In the genomic region with DNA sequence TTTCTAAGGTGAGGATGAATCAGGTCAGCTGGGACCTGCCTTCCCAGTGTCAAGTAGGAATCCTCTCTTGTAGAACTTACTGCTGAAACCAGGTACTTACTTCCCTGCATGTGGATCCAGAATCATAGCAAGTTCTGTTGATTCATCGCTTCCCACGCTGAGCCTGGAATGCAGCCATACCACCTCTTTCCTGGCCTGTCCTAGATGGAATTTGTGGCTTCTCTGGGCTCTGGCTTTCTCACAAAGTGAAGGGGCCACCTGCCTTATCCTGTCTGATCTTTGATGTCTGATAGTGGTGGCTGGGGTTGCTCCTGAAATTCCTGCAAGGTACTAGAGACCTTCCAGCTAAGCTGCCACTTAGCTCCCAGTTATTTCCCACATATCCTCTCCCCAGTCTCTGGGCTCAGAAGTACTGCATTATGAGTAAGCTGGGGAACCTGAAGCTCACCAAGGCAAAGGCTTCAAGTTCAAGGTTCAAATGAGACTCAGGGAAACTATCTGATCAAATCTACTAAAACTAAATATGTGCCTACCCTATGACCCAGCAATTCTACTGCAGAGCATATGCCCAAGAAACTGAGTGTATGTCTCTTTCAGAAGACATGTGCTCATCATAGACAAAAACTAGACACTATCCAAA, we compare ENCODE assay signal across 17 cellular contexts.
DNase-seq lines count a peak whose midpoint lies in the region; ATAC-seq, FAIRE-seq and TF ChIP-seq lines count a peak whose summit lies in the region.
"Had no signal": no experiment of that assay in that cellular context is flagged by ENCODE, and none has a peak within 500 bp of the region (broad histone marks: within the 10 kb centered on the region; RNA-seq: fewer than 3 reads in every experiment).

No MANE protein-coding gene starts in this region.

- POLR2A ChIA-PET in PC-3 (lab: Charles Lee; ENCODE audit: unreplicated experiment) (no interaction called here), H1 (lab: Charles Lee; ENCODE audit: partially characterized antibody) (no interaction called here)

- no TSS peak for BruUV-seq in PC-3 (replicated peaks; lab: Mats Ljungman, UMichigan)

- intact Hi-C loops in PC-3 (cut with micrococcal nuclease) (no loop called here), psoas muscle (cut with DNase I) (no loop called here)

- no peak overlapping the region for H4K8ac ChIP-seq in H1 (ENCODE audit: extremely low read depth, insufficient read depth, low read length)
- H4K8ac ChIP-seq in mesendoderm (ENCODE audit: low read depth, low read length) = no peak overlapping the region

- H4K5ac ChIP-seq in H1 (ENCODE audit: insufficient read length, low read depth, low read length) = no peak overlapping the region
- H4K5ac ChIP-seq in mesendoderm (ENCODE audit: low read length) = no peak overlapping the region

- FAIRE-seq in H1 (lab: Jason Lieb, UNC) = no peak
- FAIRE-seq: RCC 7860 had no signal

- H3K9me3 Mint-ChIP-seq in activated T-cell treated with anti-CD3 and anti-CD28 coated beads, Interleukin-2, amount 50 U/mL, for 72 hours = peaks cover 0 to 3% of the 10 kb centered on the region in 2 donors

- H3K9me3 ChIP-seq in PC-3 (ENCODE audit: low read length) (no peaks in the 10 kb centered on the region), H1 (ENCODE audit: insufficient read depth in 2 of 2, low read depth in 1 of 2, low read length in 1 of 2) (no peaks in the 10 kb centered on the region), psoas muscle (no peaks in the 10 kb centered on the region)
- H3K9me3 ChIP-seq: testis had no signal

- no peak overlapping the region for H3K27ac Mint-ChIP-seq in activated T-cell treated with anti-CD3 and anti-CD28 coated beads, Interleukin-2, amount 50 U/mL, for 72 hours
- H3K27ac Mint-ChIP-seq: activated T-helper 1 cell treated with anti-CD3 and anti-CD28 coated beads, Interleukin-12 subunit alpha, Interleukin-12 subunit beta, Interleukin-2, Interleukin-4 antibody, amounts not matched to agents 30 ng/mL and 10 ng/mL and 1 ng/mL, durations not matched to agents 14 hours and 24 hours and 36 hours; IgD-negative memory B cell had no signal

- H3K14ac ChIP-seq in H1 (ENCODE audit: insufficient read length) = no peak overlapping the region

- no peaks in the 10 kb centered on the region for H3K23me2 ChIP-seq in H1 (ENCODE audit: low read depth, low read length)

- H3K79me2 ChIP-seq in PC-3 (ENCODE audit: low read length) (no peaks in the 10 kb centered on the region), H1 (ENCODE audit: control insufficient read depth in 1 of 2, insufficient read depth in 2 of 2, low read length in 2 of 2) (no peaks in the 10 kb centered on the region), mesendoderm (ENCODE audit: control insufficient read depth, insufficient read depth, low read length) (no peaks in the 10 kb centered on the region)

- H3K4me3 Mint-ChIP-seq in activated T-cell treated with anti-CD3 and anti-CD28 coated beads, Interleukin-2, amount 50 U/mL, for 72 hours = no peak overlapping the region
- H3K4me3 Mint-ChIP-seq: activated T-helper 1 cell treated with anti-CD3 and anti-CD28 coated beads, Interleukin-12 subunit alpha, Interleukin-12 subunit beta, Interleukin-2, Interleukin-4 antibody, amounts not matched to agents 30 ng/mL and 10 ng/mL and 1 ng/mL, durations not matched to agents 14 hours and 24 hours and 36 hours; IgD-negative memory B cell had no signal

- no peaks in the 10 kb centered on the region for H4K20me1 ChIP-seq in PC-3 (ENCODE audit: low read length)
- no peaks in the 10 kb centered on the region for H4K20me1 ChIP-seq in H1 (replicated peaks in 1 of 2; ENCODE audit: control insufficient read depth in 1 of 2, insufficient read depth in 2 of 2, low read length in 2 of 2)

- no peak overlapping the region for H4K91ac ChIP-seq in H1 (replicated peaks; ENCODE audit: insufficient read length, low read length)

- H2BK20ac ChIP-seq in H1 (ENCODE audit: low read length) = no peak overlapping the region

- 89% methylated on average over 2 of the region's 2 CpGs; no CpG with 5 or more reads in 1 of the 2 experiments for WGBS in H1 (ENCODE audit: extremely low coverage in 1 of 2, insufficient coverage in 1 of 2, insufficient read length in 1 of 2, insufficient replicate concordance in 2 of 2, low coverage in 1 of 2, low lambda C conversion rate in 2 of 2, missing lambda C conversion rate in 1 of 2), 2 experiments
- no CpG with 5 or more reads among the region's 2 CpGs for WGBS in mesendoderm (ENCODE audit: extremely low coverage, insufficient coverage, low lambda C conversion rate)
- WGBS in psoas muscle, 3 donors = 73 to 76% (median 76%) methylated on average over 2 of the region's 2 CpGs

- H3K27me3 Mint-ChIP-seq in activated T-cell treated with anti-CD3 and anti-CD28 coated beads, Interleukin-2, amount 50 U/mL, for 72 hours (ENCODE audit: low read depth) = no peaks in the 10 kb centered on the region
- H3K27me3 Mint-ChIP-seq: IgD-negative memory B cell had no signal

- H3K4me3 ChIP-seq in PC-3 (ENCODE audit: low read length) (no peak overlapping the region), H1 (ENCODE audit: extremely low read depth in 1 of 4, insufficient read depth in 2 of 4, low read depth in 3 of 4, low read length in 4 of 4) (no peak overlapping the region), mesendoderm (ENCODE audit: low read length) (no peak overlapping the region), psoas muscle (no peak overlapping the region)
- H3K4me3 ChIP-seq: testis had no signal

- DNase-seq in Daoy (ENCODE audit: low read depth) (peak; percentile 47), PC-3 (peak; percentile 70), H1 (ENCODE audit: low read depth in 1 of 2, low spot score in 2 of 2) (no peak), mesendoderm (peak; percentile 97), psoas muscle (no peak), NCI-H2081 (lab: John Stamatoyannopoulos, UW) (no peak)
- no peak for DNase-seq in activated T-cell treated with anti-CD3 and anti-CD28 coated beads, Interleukin-2, amount 50 U/mL, for 72 hours
- DNase-seq: activated CD4-positive, alpha-beta T cell treated with anti-CD3 and anti-CD28 coated beads, Interleukin-2, amount 50 U/mL, for 1 hour; amniotic stem cell; dermis blood vessel endothelial cell; DMS79; NCI-H524; testis had no signal

- H3K27me3 ChIP-seq in PC-3 (ENCODE audit: low read length) (no peaks in the 10 kb centered on the region), H1 (replicated peaks in 1 of 4; ENCODE audit: control insufficient read depth in 3 of 4, extremely low read depth in 1 of 4, insufficient read depth in 3 of 4, low read length in 3 of 4) (no peaks in the 10 kb centered on the region), mesendoderm (ENCODE audit: insufficient read depth, low read length, poor library complexity) (no peaks in the 10 kb centered on the region), psoas muscle (ENCODE audit: insufficient read depth in 3 of 3, low read length in 2 of 3) (no peaks in the 10 kb centered on the region)
- H3K27me3 ChIP-seq: testis had no signal

- H3K4me1 Mint-ChIP-seq in activated T-cell treated with anti-CD3 and anti-CD28 coated beads, Interleukin-2, amount 50 U/mL, for 72 hours (ENCODE audit: low read depth) = no peaks in the 10 kb centered on the region
- H3K4me1 Mint-ChIP-seq: IgD-negative memory B cell had no signal

- no peak for TF ChIP-seq RAD21 in H1 (IDR thresholded peaks at IDR 0.05 in 1 of 2, conservative IDR thresholded peaks at IDR 0.05 in 1 of 2; ENCODE audit: low read depth in 2 of 2, low read length in 2 of 2)

- H2BK5ac ChIP-seq in H1 (ENCODE audit: low read depth, low read length) (no peak overlapping the region), mesendoderm (ENCODE audit: low read length) (no peak overlapping the region)

- H3K79me1 ChIP-seq in H1 (ENCODE audit: low read depth, low read length) (no peaks in the 10 kb centered on the region), mesendoderm (ENCODE audit: low read length) (no peaks in the 10 kb centered on the region)

- H3K18ac ChIP-seq in H1 (ENCODE audit: extremely low read depth, low read length) (no peak overlapping the region), mesendoderm (ENCODE audit: low read length) (no peak overlapping the region)

- CTCF ChIA-PET in PC-3 (lab: Charles Lee) = no interaction called here
- CTCF ChIA-PET in H1 (lab: Charles Lee; ENCODE audit: partially characterized antibody) = interaction anchor here (0.5 kb wide), 1 partner anchor 225 kb away, joined by 3 read pairs; no protein-coding TSS in a partner anchor

- H3K9ac ChIP-seq in PC-3 (ENCODE audit: low read length) (no peak overlapping the region), H1 (replicated peaks in 1 of 4; ENCODE audit: extremely low read depth in 1 of 4, low read depth in 3 of 4, low read length in 3 of 4) (no peak overlapping the region), mesendoderm (ENCODE audit: low read length) (no peak overlapping the region)

- H3K27ac ChIP-seq in PC-3 (ENCODE audit: low read length) = peak overlapping the region; percentile 45
- H3K27ac ChIP-seq in H1 (ENCODE audit: low read depth, low read length) = no peak overlapping the region
- H3K27ac ChIP-seq in mesendoderm (ENCODE audit: low read depth, low read length) = no peak overlapping the region
- H3K27ac ChIP-seq in psoas muscle = no peak overlapping the region
- H3K27ac ChIP-seq: testis had no signal

- H3K4ac ChIP-seq in H1 (replicated peaks; ENCODE audit: insufficient read length, low read depth, low read length) (no peak overlapping the region), mesendoderm (ENCODE audit: low read depth, low read length) (no peak overlapping the region)

- H2AK5ac ChIP-seq in H1 (ENCODE audit: low read depth, low read length) (no peak overlapping the region), mesendoderm (ENCODE audit: low read length) (no peak overlapping the region)

- H2BK12ac ChIP-seq in H1 (ENCODE audit: low read depth, low read length) = no peak overlapping the region

- H3K56ac ChIP-seq in H1 (replicated peaks; ENCODE audit: insufficient read length, low read depth, low read length) (no peak overlapping the region), mesendoderm (ENCODE audit: low read length) (no peak overlapping the region)

- no peaks in the 10 kb centered on the region for H3K36me3 ChIP-seq in PC-3 (ENCODE audit: low read depth, low read length)
- H3K36me3 ChIP-seq in H1 (ENCODE audit: control insufficient read depth in 2 of 4, insufficient read depth in 4 of 4, low read length in 3 of 4) = no peaks in the 10 kb centered on the region
- H3K36me3 ChIP-seq in mesendoderm (ENCODE audit: control insufficient read depth, insufficient read depth, low read length) = no peaks in the 10 kb centered on the region
- H3K36me3 ChIP-seq in psoas muscle (ENCODE audit: insufficient read depth in 1 of 2, low read depth in 1 of 2) = peaks cover 0 to 4% of the 10 kb centered on the region in 2 donors

- H3K4me2 ChIP-seq in PC-3 (ENCODE audit: low read length) = peak overlapping the region; percentile 35; the same call in 1 of the 2 replicates
- no peak overlapping the region for H3K4me2 ChIP-seq in H1 (ENCODE audit: insufficient read depth in 1 of 2, low read depth in 2 of 2, low read length in 2 of 2)
- H3K4me2 ChIP-seq in mesendoderm (ENCODE audit: low read length) = no peak overlapping the region

- no peak for TF ChIP-seq CTCF in PC-3 (conservative IDR thresholded peaks at IDR 0.05; ENCODE audit: low read depth, low read length)
- no peak for TF ChIP-seq CTCF in H1 (IDR thresholded peaks at IDR 0.05; ENCODE audit: control extremely low read depth in 1 of 3, insufficient read depth in 1 of 3, low read depth in 1 of 3, low read length in 3 of 3)
- TF ChIP-seq CTCF in psoas muscle (IDR thresholded peaks at IDR 0.05) = no peak

- H3K9me2 ChIP-seq in PC-3 (replicated peaks; ENCODE audit: low read length) = no peaks in the 10 kb centered on the region

- no peak for TF ChIP-seq EP300 in H1 (IDR thresholded peaks at IDR 0.05; ENCODE audit: borderline replicate concordance in 1 of 2, low read depth in 2 of 2, low read length in 2 of 2)

- peaks cover 0 to 4% of the 10 kb centered on the region in 2 donors for H3K36me3 Mint-ChIP-seq in activated T-cell treated with anti-CD3 and anti-CD28 coated beads, Interleukin-2, amount 50 U/mL, for 72 hours (ENCODE audit: insufficient read depth in 2 of 2)

- H2AFZ ChIP-seq in PC-3 (ENCODE audit: low read length) = no peak overlapping the region
- no peak overlapping the region for H2AFZ ChIP-seq in H1 (ENCODE audit: low read length)

- no peak overlapping the region for H3K23ac ChIP-seq in H1 (ENCODE audit: insufficient read length)
- H3K23ac ChIP-seq in mesendoderm (ENCODE audit: low read length) = no peak overlapping the region

- H2BK15ac ChIP-seq in H1 (ENCODE audit: low read length) (no peak overlapping the region), mesendoderm (replicated peaks; ENCODE audit: low read depth) (no peak overlapping the region)

- H2BK120ac ChIP-seq in H1 (replicated peaks; ENCODE audit: low read depth, low read length) (no peak overlapping the region), mesendoderm (ENCODE audit: low read depth, low read length) (no peak overlapping the region)

- no peaks in the 10 kb centered on the region for H3F3A ChIP-seq in PC-3 (ENCODE audit: low read length, unreplicated experiment)

- H3K4me1 ChIP-seq in PC-3 (ENCODE audit: insufficient read depth, low read length) (peaks cover 24% of the 10 kb centered on the region), H1 (replicated peaks in 1 of 4; ENCODE audit: control insufficient read depth in 3 of 4, insufficient read depth in 4 of 4, low read length in 3 of 4) (peaks cover 0 to 4% (median 0%) of the 10 kb centered on the region in 4 experiments; a peak in 1 of 7 replicates), mesendoderm (ENCODE audit: control insufficient read depth, low read depth, low read length) (peaks cover 5% of the 10 kb centered on the region), psoas muscle (no peaks in the 10 kb centered on the region)
- H3K4me1 ChIP-seq: testis had no signal

- ATAC-seq in PC-3 (peak; percentile 55), psoas muscle (no peak), HG02970 (IDR thresholded peaks at IDR 0.05; ENCODE audit: low FRiP score, unreplicated experiment) (no peak)
- no peak for ATAC-seq in activated T-cell treated with anti-CD3 and anti-CD28 coated beads, Interleukin-2, amount 50 U/mL, for 72 hours (replicated peaks in 1 of 2)

- no peak for TF ChIP-seq POLR2A in H1 (IDR thresholded peaks at IDR 0.05; ENCODE audit: control extremely low read depth in 1 of 2, low read depth in 2 of 2, low read length in 2 of 2)

Comparison
In these comparisons a context has a peak if more than half of its experiments do, and no peak if none do; other contexts are left out.
1. DNase-seq: peak in Daoy (single experiment), PC-3 (single experiment) and mesendoderm (single experiment); none in H1 (0 of 2), activated T-cell treated with anti-CD3 and anti-CD28 coated beads, Interleukin-2, amount 50 U/mL, for 72 hours (0 of 2), psoas muscle (0 of 2) and NCI-H2081 (0 of 2).